23 cellular contexts compared by ENCODE assay signal in the genomic region with DNA sequence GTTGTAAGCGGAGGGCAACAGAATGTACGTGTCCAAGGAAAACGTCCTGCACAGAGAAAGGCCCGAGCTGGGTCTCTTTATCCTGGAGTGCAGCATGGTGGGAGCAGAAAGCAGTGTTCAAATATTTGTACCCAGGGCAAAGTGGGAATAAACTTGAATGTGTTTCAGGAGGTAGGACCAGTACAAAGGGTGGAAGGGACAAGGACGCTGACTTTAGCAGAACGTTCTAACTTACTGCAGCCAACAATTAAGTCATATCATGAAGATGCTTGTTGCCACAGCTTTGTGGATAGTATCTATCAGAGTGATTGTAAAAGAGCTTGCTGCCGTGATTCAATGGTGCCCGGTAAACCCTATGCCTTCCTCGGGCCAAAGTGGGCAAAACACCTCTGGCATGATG. TPM values are rescaled to one million over a fixed set of nuclear protein-coding genes. Genes with fewer than 3 reads are reported as not detected.
DNase-seq lines count a peak whose midpoint lies in the region; ATAC-seq, FAIRE-seq and TF ChIP-seq lines count a peak whose summit lies in the region.
"Had no signal": no experiment of that assay in that cellular context is flagged by ENCODE, and none has a peak within 500 bp of the region (broad histone marks: within the 10 kb centered on the region; RNA-seq: fewer than 3 reads in every experiment).

No MANE protein-coding gene starts in this region.

- CTCF ChIA-PET in HepG2 (lab: Yijun Ruan, JAX; ENCODE audit: low intra/inter-chr PET ratio, low total read pairs), result no interaction called here
- CTCF ChIA-PET in activated CD4-positive, alpha-beta memory T cell treated with anti-CD3 and anti-CD28 coated beads for 36 hours (lab: Charles Lee), result interaction anchor here (0.6 to 2.8 kb wide), 3 partner anchors 9 to 49 kb away, joined by 3 to 17 read pairs (median 15); no protein-coding TSS in a partner anchor

- H3K36me3 Mint-ChIP-seq in activated CD4-positive, alpha-beta memory T cell treated with anti-CD3 and anti-CD28 coated beads for 36 hours, result peaks cover 79% of the 10 kb centered on the region
- H3K36me3 Mint-ChIP-seq in endothelial cell (ENCODE audit: low read depth, unreplicated experiment), result peaks cover 70% of the 10 kb centered on the region

- H3K79me2 ChIP-seq in HepG2 (ENCODE audit: insufficient read depth, low read length), result no peaks in the 10 kb centered on the region

- H3K9me3 ChIP-seq in liver (ENCODE audit: control insufficient read depth in 4 of 4, low read length in 3 of 4), result no peaks in the 10 kb centered on the region
- no peaks in the 10 kb centered on the region for H3K9me3 ChIP-seq in HepG2 (ENCODE audit: low read length)
- no peaks in the 10 kb centered on the region for H3K9me3 ChIP-seq in colonic mucosa
- H3K9me3 ChIP-seq: left lung, prostate gland, transverse colon had no signal

- H3K36me3 ChIP-seq in liver (ENCODE audit: control insufficient read depth in 4 of 4, insufficient read depth in 3 of 4, low read depth in 1 of 4, low read length in 3 of 4) (peaks cover 7 to 28% (median 20%) of the 10 kb centered on the region in 4 donors), HepG2 (replicated peaks in 1 of 2; ENCODE audit: control insufficient read depth in 1 of 2, insufficient read depth in 2 of 2, low read length in 2 of 2) (peaks cover 24 to 68% of the 10 kb centered on the region in 2 experiments), colonic mucosa (peaks cover 12% of the 10 kb centered on the region)
- H3K36me3 ChIP-seq: prostate gland had no signal

- TF ChIP-seq RAD21 in liver (IDR thresholded peaks at IDR 0.05) (no peak), HepG2 (CRISPR knock-in tag; IDR thresholded peaks at IDR 0.05) (no peak)

- no peak overlapping the region for H3K4me3 ChIP-seq in liver (ENCODE audit: low read depth in 1 of 3, low read length in 3 of 3)
- H3K4me3 ChIP-seq in HepG2 (replicated peaks in 1 of 3; ENCODE audit: insufficient read depth in 1 of 3, low read depth in 2 of 3, low read length in 3 of 3), result no peak overlapping the region
- no peak overlapping the region for H3K4me3 ChIP-seq in colonic mucosa
- H3K4me3 ChIP-seq: left lung, prostate gland, transverse colon had no signal

- H3K27ac Mint-ChIP-seq in activated CD4-positive, alpha-beta memory T cell treated with anti-CD3 and anti-CD28 coated beads for 36 hours, result peak overlapping the region; percentile 35
- peak overlapping the region; percentile 77 for H3K27ac Mint-ChIP-seq in endothelial cell (ENCODE audit: unreplicated experiment)
- H3K27ac Mint-ChIP-seq: brain had no signal

- no peaks in the 10 kb centered on the region for H3K27me3 Mint-ChIP-seq in activated CD4-positive, alpha-beta memory T cell treated with anti-CD3 and anti-CD28 coated beads for 36 hours
- peaks cover 9% of the 10 kb centered on the region for H3K27me3 Mint-ChIP-seq in endothelial cell (ENCODE audit: unreplicated experiment)

- ATAC-seq in HepG2 (no peak), HG02885 (IDR thresholded peaks at IDR 0.05; ENCODE audit: poor library complexity, unreplicated experiment) (no peak)
- ATAC-seq: esophagus mucosa, foreskin keratinocyte, HCT116, left lung, Panc1 had no signal

- H3K4me1 Mint-ChIP-seq in activated CD4-positive, alpha-beta memory T cell treated with anti-CD3 and anti-CD28 coated beads for 36 hours (ENCODE audit: low read depth), result peaks cover 62% of the 10 kb centered on the region
- H3K4me1 Mint-ChIP-seq in endothelial cell (ENCODE audit: unreplicated experiment), result peaks cover 12% of the 10 kb centered on the region
- H3K4me1 Mint-ChIP-seq: brain, CD14-positive monocyte had no signal

- no peak overlapping the region for H3K4me2 ChIP-seq in HepG2 (ENCODE audit: low read depth, low read length)

- no peak overlapping the region for H3K27ac ChIP-seq in liver (ENCODE audit: low read depth in 1 of 2, low read length in 2 of 2)
- H3K27ac ChIP-seq in HepG2 (ENCODE audit: extremely low read length, insufficient read depth, low read length), result no peak overlapping the region
- no peak overlapping the region for H3K27ac ChIP-seq in colonic mucosa
- H3K27ac ChIP-seq: foreskin keratinocyte, HL-60, left lung, prostate gland, transverse colon had no signal

- H3K9ac ChIP-seq in liver (ENCODE audit: low read depth in 1 of 2, low read length in 2 of 2) (no peak overlapping the region), HepG2 (ENCODE audit: insufficient read depth, low read depth, low read length) (no peak overlapping the region), colonic mucosa (ENCODE audit: low read depth in 2 of 2, low read length in 2 of 2) (no peak overlapping the region)

- no peak overlapping the region for H2AFZ ChIP-seq in HepG2 (ENCODE audit: low read length)

- POLR2A ChIA-PET in HepG2 (lab: Yijun Ruan, JAX), result no interaction called here
- POLR2A ChIA-PET in activated CD4-positive, alpha-beta memory T cell treated with anti-CD3 and anti-CD28 coated beads for 36 hours (lab: Charles Lee), result no interaction called here

- H3K4me1 ChIP-seq in liver (ENCODE audit: control insufficient read depth in 4 of 4, insufficient read depth in 4 of 4, low read length in 3 of 4) (peaks cover 9 to 38% (median 30%) of the 10 kb centered on the region in 4 donors), HepG2 (ENCODE audit: insufficient read depth, low read length) (no peaks in the 10 kb centered on the region), colonic mucosa (no peaks in the 10 kb centered on the region)
- H3K4me1 ChIP-seq: foreskin keratinocyte, left lung, prostate gland, transverse colon had no signal

- DNase-seq in HepG2 (ENCODE audit: low spot score) (no peak), endothelial cell (ENCODE audit: low spot score) (no peak), colonic mucosa (no peak), foreskin melanocyte (no peak)
- DNase-seq in activated CD4-positive, alpha-beta memory T cell treated with anti-CD3 and anti-CD28 coated beads for 36 hours, result no peak
- DNase-seq: effector CD8-positive, alpha-beta T cell; foreskin keratinocyte; left lung; NCI-H1092; NCI-H187; NCI-H2171 treated with DMSO at 0.1 percent for 48 hours; NCI-H524 treated with DMSO at 0.1 percent for 48 hours; T-helper 1 cell; transverse colon had no signal

- H3K9me3 Mint-ChIP-seq in activated CD4-positive, alpha-beta memory T cell treated with anti-CD3 and anti-CD28 coated beads for 36 hours, result no peaks in the 10 kb centered on the region
- H3K9me3 Mint-ChIP-seq in endothelial cell (ENCODE audit: unreplicated experiment), result no peaks in the 10 kb centered on the region
- H3K9me3 Mint-ChIP-seq: CD14-positive monocyte had no signal

- no peak for TF ChIP-seq CTCF in liver (IDR thresholded peaks at IDR 0.05; ENCODE audit: low read depth, low read length, missing input control)
- TF ChIP-seq CTCF in HepG2 (CRISPR knock-in tag; IDR thresholded peaks at IDR 0.05), result no peak
- no peak for TF ChIP-seq CTCF in endothelial cell (IDR thresholded peaks at IDR 0.05; ENCODE audit: unreplicated experiment)
- TF ChIP-seq CTCF in colonic mucosa (IDR thresholded peaks at IDR 0.05), result no peak

- H3K4me3 Mint-ChIP-seq in activated CD4-positive, alpha-beta memory T cell treated with anti-CD3 and anti-CD28 coated beads for 36 hours, result no peak overlapping the region
- H3K4me3 Mint-ChIP-seq in endothelial cell (ENCODE audit: unreplicated experiment), result no peak overlapping the region
- H3K4me3 Mint-ChIP-seq: brain, CD14-positive monocyte had no signal

- H4K20me1 ChIP-seq in HepG2 (ENCODE audit: insufficient read depth, low read length), result no peaks in the 10 kb centered on the region

- TF ChIP-seq POLR2A in HepG2 (IDR thresholded peaks at IDR 0.05; ENCODE audit: insufficient read depth in 1 of 2, low read depth in 2 of 2, low read length in 2 of 2), result no peak

- H3K27me3 ChIP-seq in liver (ENCODE audit: control insufficient read depth in 4 of 4, insufficient read depth in 4 of 4, low read length in 3 of 4), result no peaks in the 10 kb centered on the region
- no peaks in the 10 kb centered on the region for H3K27me3 ChIP-seq in HepG2 (ENCODE audit: control insufficient read depth in 1 of 2, insufficient read depth in 2 of 2, low read length in 2 of 2)
- no peaks in the 10 kb centered on the region for H3K27me3 ChIP-seq in colonic mucosa
- H3K27me3 ChIP-seq: foreskin keratinocyte, left lung, transverse colon had no signal

- FAIRE-seq in HepG2 (lab: Jason Lieb, UNC), result no peak

- intact Hi-C loops in HepG2 (cut with micrococcal nuclease; ENCODE audit: unreplicated experiment) (no loop called here), colonic mucosa (cut with DNase I) (no loop called here)
- intact Hi-C loops in activated CD4-positive, alpha-beta memory T cell treated with anti-CD3 and anti-CD28 coated beads for 36 hours (cut with micrococcal nuclease), result no loop called here

- BruUV-seq in HepG2 (replicated peaks; lab: Mats Ljungman, UMichigan), result no TSS peak

- in situ Hi-C loops in HepG2 (cut with HindIII; ENCODE audit: extremely low pct_ligation_motif_present, low pct_unique_long_range_greater_than_20kb), result no loop called here

- no peak for TF ChIP-seq EP300 in HepG2 (IDR thresholded peaks at IDR 0.05; ENCODE audit: low read depth in 2 of 2, low read length in 2 of 2)
- no peak for TF ChIP-seq EP300 in HepG2 (CRISPR knock-in tag; IDR thresholded peaks at IDR 0.05; ENCODE audit: borderline replicate concordance)

- WGBS in liver, result 45% methylated on average over 9 of the region's 9 CpGs
- WGBS in HepG2 (ENCODE audit: low lambda C conversion rate), result 91% methylated on average over 9 of the region's 9 CpGs

RNA-seq across cellular contexts. Expression of a gene that starts 30.5 kb away (rescaled TPM):
- total RNA-seq in liver, result 10 to 100 TPM in 1 of 2 donors, 1 to 10 TPM in 1; 3.1 to 16.2 TPM
- under 1 TPM; 0.19 to 0.63 TPM for polyA plus RNA-seq in liver
- 8.4 and 11.5 TPM in 2 replicates for total RNA-seq in HepG2 (2016; rRNA removed; fragmentation: Illumina TruSeq; extraction: Trizol)
- total RNA-seq in HepG2 (2016; cell fraction: cytosol; rRNA removed; fragmentation: Illumina TruSeq; extraction: Trizol; ENCODE audit: low read depth), result 0.61 and 0.79 TPM in 2 replicates
- 9.5 and 10.9 TPM in 2 replicates for total RNA-seq in HepG2 (2016; cell fraction: insoluble cytoplasmic fraction; rRNA removed; fragmentation: Illumina TruSeq; extraction: Trizol)
- 3.9 and 4.7 TPM in 2 replicates for total RNA-seq in HepG2 (2016; cell fraction: membrane; rRNA removed; fragmentation: Illumina TruSeq; extraction: Trizol)
- total RNA-seq in HepG2 (2016; cell fraction: nucleus; rRNA removed; fragmentation: Illumina TruSeq; extraction: Trizol), result 6.5 and 8.2 TPM in 2 replicates
- 10.5 and 11.1 TPM in 2 replicates for polyA plus RNA-seq in HepG2 (2011; rRNA removed)
- polyA plus RNA-seq in HepG2 (2011; cell fraction: cytosol; rRNA removed), result 9.0 and 9.4 TPM in 2 replicates
- polyA plus RNA-seq in HepG2 (2011; cell fraction: nucleus; rRNA removed), result 12.6 and 15.0 TPM in 2 replicates
- polyA plus RNA-seq in HepG2 (2012), result 3.6 and 4.2 TPM in 2 replicates
- polyA plus RNA-seq in HepG2 (2016; cell fraction: cytosol; fragmentation: Illumina TruSeq; extraction: Trizol; ENCODE audit: low read depth), result 0.07 TPM in 1 of 2 replicates, not detected in the other
- 4.0 and 4.1 TPM in 2 replicates for polyA plus RNA-seq in HepG2 (2016; cell fraction: insoluble cytoplasmic fraction; fragmentation: Illumina TruSeq; extraction: Trizol; ENCODE audit: low read depth)
- polyA plus RNA-seq in HepG2 (2016; cell fraction: membrane; fragmentation: Illumina TruSeq; extraction: Trizol; ENCODE audit: low read depth), result 0.38 TPM in 1 of 2 replicates, not detected in the other
- 4.1 and 4.5 TPM in 2 replicates for polyA plus RNA-seq in HepG2 (2016; cell fraction: nucleus; fragmentation: Illumina TruSeq; extraction: Trizol; ENCODE audit: insufficient read depth, low read depth)
- polyA minus RNA-seq in HepG2 (2011; rRNA and poly(A)+ RNA removed; ENCODE audit: low replicate concordance), result 6.5 and 23.7 TPM in 2 replicates
- 24.9 and 27.7 TPM in 2 replicates for polyA minus RNA-seq in HepG2 (2011; cell fraction: cytosol; rRNA and poly(A)+ RNA removed)
- polyA minus RNA-seq in HepG2 (2011; cell fraction: nucleus; rRNA and poly(A)+ RNA removed), result 11.1 and 12.1 TPM in 2 replicates
- 10 to 100 TPM; 11.8 to 14.7 TPM for total RNA-seq in activated CD4-positive, alpha-beta memory T cell treated with anti-CD3 and anti-CD28 coated beads for 36 hours
- 12.4 TPM for total RNA-seq in endothelial cell (ENCODE audit: unreplicated experiment)
- total RNA-seq in colonic mucosa, result 10 to 100 TPM; 10.9 to 11.7 TPM

RNA-seq across cellular contexts. Expression of a gene that starts 43.2 kb away (rescaled TPM):
- total RNA-seq in liver, result 10 to 100 TPM; 22.3 to 40.5 TPM
- polyA plus RNA-seq in liver, result 10 to 100 TPM in 1 of 2 donors, 1 to 10 TPM in 1; 6.6 to 10.8 TPM
- 23.7 and 33.5 TPM in 2 replicates for total RNA-seq in HepG2 (2016; rRNA removed; fragmentation: Illumina TruSeq; extraction: Trizol)
- total RNA-seq in HepG2 (2016; cell fraction: cytosol; rRNA removed; fragmentation: Illumina TruSeq; extraction: Trizol; ENCODE audit: low read depth), result 3.5 and 4.3 TPM in 2 replicates
- 22.9 and 29.8 TPM in 2 replicates for total RNA-seq in HepG2 (2016; cell fraction: insoluble cytoplasmic fraction; rRNA removed; fragmentation: Illumina TruSeq; extraction: Trizol)
- 9.5 and 10.0 TPM in 2 replicates for total RNA-seq in HepG2 (2016; cell fraction: membrane; rRNA removed; fragmentation: Illumina TruSeq; extraction: Trizol)
- 19.8 and 20.1 TPM in 2 replicates for total RNA-seq in HepG2 (2016; cell fraction: nucleus; rRNA removed; fragmentation: Illumina TruSeq; extraction: Trizol)
- 12.7 and 13.7 TPM in 2 replicates for polyA plus RNA-seq in HepG2 (2011; rRNA removed)
- 6.8 and 12.0 TPM in 2 replicates for polyA plus RNA-seq in HepG2 (2011; cell fraction: cytosol; rRNA removed)
- polyA plus RNA-seq in HepG2 (2011; cell fraction: nucleus; rRNA removed), result 5.7 and 7.7 TPM in 2 replicates
- polyA plus RNA-seq in HepG2 (2012), result 9.0 and 9.1 TPM in 2 replicates
- polyA plus RNA-seq in HepG2 (2016; cell fraction: cytosol; fragmentation: Illumina TruSeq; extraction: Trizol; ENCODE audit: low read depth), result 0.80 and 0.85 TPM in 2 replicates
- 25.7 and 27.7 TPM in 2 replicates for polyA plus RNA-seq in HepG2 (2016; cell fraction: insoluble cytoplasmic fraction; fragmentation: Illumina TruSeq; extraction: Trizol; ENCODE audit: low read depth)
- polyA plus RNA-seq in HepG2 (2016; cell fraction: membrane; fragmentation: Illumina TruSeq; extraction: Trizol; ENCODE audit: low read depth), result 2.5 and 2.7 TPM in 2 replicates
- polyA plus RNA-seq in HepG2 (2016; cell fraction: nucleus; fragmentation: Illumina TruSeq; extraction: Trizol; ENCODE audit: insufficient read depth, low read depth), result 17.5 and 18.1 TPM in 2 replicates
- 30.1 and 55.4 TPM in 2 replicates for polyA minus RNA-seq in HepG2 (2011; rRNA and poly(A)+ RNA removed; ENCODE audit: low replicate concordance)
- polyA minus RNA-seq in HepG2 (2011; cell fraction: cytosol; rRNA and poly(A)+ RNA removed), result 18.6 and 25.6 TPM in 2 replicates
- polyA minus RNA-seq in HepG2 (2011; cell fraction: nucleus; rRNA and poly(A)+ RNA removed), result 17.3 and 24.6 TPM in 2 replicates
- 10 to 100 TPM; 99.3 to 99.6 TPM for total RNA-seq in activated CD4-positive, alpha-beta memory T cell treated with anti-CD3 and anti-CD28 coated beads for 36 hours
- 50.7 TPM for total RNA-seq in endothelial cell (ENCODE audit: unreplicated experiment)
- 10 to 100 TPM; 29.0 to 33.8 TPM for total RNA-seq in colonic mucosa
